In genomic region chr4:147103403-147103946, GRCh38 we compare ENCODE assay signal across 10 cellular contexts.
A peak's percentile ranks its signal among the peaks of the same experiment; 100 is the strongest.
DNase-seq lines count a peak whose midpoint lies in the region; ATAC-seq, FAIRE-seq and TF ChIP-seq lines count a peak whose summit lies in the region.
"Had no signal": no experiment of that assay in that cellular context is flagged by ENCODE, and none has a peak within 500 bp of the region (broad histone marks: within the 10 kb centered on the region; RNA-seq: fewer than 3 reads in every experiment).

No MANE protein-coding gene starts in this region.

- H3K4me3 ChIP-seq in A549 (no peak overlapping the region), PC-9 (no peak overlapping the region)

- no peaks in the 10 kb centered on the region for H3K36me3 ChIP-seq in PC-9 (ENCODE audit: low read depth)

- H3K4me2 ChIP-seq in A549: peak overlapping the region; percentile 22; the same call in 2 of the 3 replicates
- no peak overlapping the region for H3K4me2 ChIP-seq in PC-9

- no peak overlapping the region for H2AFZ ChIP-seq in PC-9

- H3K27me3 ChIP-seq in PC-9 (ENCODE audit: insufficient read depth, low read depth): no peaks in the 10 kb centered on the region

- peak overlapping the region; percentile 27 for H3K27ac Mint-ChIP-seq in nephron progenitor cell
- H3K27ac Mint-ChIP-seq: activated CD8-positive, alpha-beta memory T cell treated with anti-CD3 and anti-CD28 coated beads, Interleukin-2, amount 10 ng/mL, durations not matched to agents 7 days and 5 days had no signal

- TF ChIP-seq EP300 in A549 (IDR thresholded peaks at IDR 0.05): no peak

- TF ChIP-seq POLR2A in A549 (IDR thresholded peaks at IDR 0.05; ENCODE audit: low read length): no peak

- WGBS in A549 (ENCODE audit: missing lambda C conversion rate): 11% methylated on average over 8 of the region's 8 CpGs

- no peaks in the 10 kb centered on the region for H3K27me3 Mint-ChIP-seq in nephron progenitor cell (ENCODE audit: low read depth, poor library complexity)

- H3F3A ChIP-seq in PC-9 (ENCODE audit: insufficient read depth, low read depth): no peaks in the 10 kb centered on the region

- no peak for TF ChIP-seq CTCF in A549 (IDR thresholded peaks at IDR 0.05)
- no peak for TF ChIP-seq CTCF in PC-9 (conservative IDR thresholded peaks at IDR 0.05)
- no peak for TF ChIP-seq CTCF in nephron progenitor cell (IDR thresholded peaks at IDR 0.05)

- POLR2A ChIA-PET in A549 (lab: Yijun Ruan, JAX) (no interaction called here), PC-9 (lab: Charles Lee; ENCODE audit: unreplicated experiment) (no interaction called here)

- no peaks in the 10 kb centered on the region for H3K36me3 Mint-ChIP-seq in nephron progenitor cell (ENCODE audit: low read depth)
- H3K36me3 Mint-ChIP-seq: activated CD8-positive, alpha-beta memory T cell treated with anti-CD3 and anti-CD28 coated beads, Interleukin-2, amount 10 ng/mL, durations not matched to agents 7 days and 5 days had no signal

- H3K27ac ChIP-seq in A549: peak overlapping the region; percentile 8 to 16; a peak in 1 of 6 replicates
- no peak overlapping the region for H3K27ac ChIP-seq in PC-9

- DNase-seq in A549 (ENCODE audit: low read depth in 1 of 2, low spot score in 1 of 2) (peak; percentile 7 to 56), PC-9 (peak; percentile 19 to 38), fibroblast of peridontal ligament (ENCODE audit: extremely low read depth) (peak; percentile 97), nephron progenitor cell (no peak)
- DNase-seq: activated CD8-positive, alpha-beta memory T cell treated with anti-CD3 and anti-CD28 coated beads, Interleukin-2, amount 10 ng/mL, durations not matched to agents 7 days and 5 days; AML-193 had no signal

- no peak for FAIRE-seq in A549 (lab: Jason Lieb, UNC)

- H3K9me3 ChIP-seq in A549 (no peaks in the 10 kb centered on the region), PC-9 (ENCODE audit: insufficient read depth, low read depth) (no peaks in the 10 kb centered on the region)

- peaks cover 16% of the 10 kb centered on the region for H3K4me1 Mint-ChIP-seq in nephron progenitor cell
- H3K4me1 Mint-ChIP-seq: activated CD8-positive, alpha-beta memory T cell treated with anti-CD3 and anti-CD28 coated beads, Interleukin-2, amount 10 ng/mL, durations not matched to agents 7 days and 5 days had no signal

- H4K20me1 ChIP-seq in PC-9 (ENCODE audit: insufficient read depth): no peaks in the 10 kb centered on the region

- no peaks in the 10 kb centered on the region; the same call in 2 of the 3 replicates for H3K4me1 ChIP-seq in A549
- H3K4me1 ChIP-seq in PC-9 (replicated peaks; ENCODE audit: insufficient read depth): no peaks in the 10 kb centered on the region

- intact Hi-C loops in PC-9 (cut with micrococcal nuclease; ENCODE audit: unreplicated experiment): no loop called here

- CTCF ChIA-PET in A549 (lab: Yijun Ruan, JAX) (interaction anchor here (1.0 to 1.4 kb wide), 2 partner anchors 85 to 486 kb away, joined by 3 to 4 read pairs; no protein-coding TSS in a partner anchor), PC-9 (lab: Charles Lee) (no interaction called here)

- ATAC-seq in A549: peak; percentile 81 to 94
- ATAC-seq in HG02678 (IDR thresholded peaks at IDR 0.05; ENCODE audit: unreplicated experiment): no peak
- no peak for ATAC-seq in HG02981 (IDR thresholded peaks at IDR 0.05; ENCODE audit: unreplicated experiment)
- no peak for ATAC-seq in HG03175 (IDR thresholded peaks at IDR 0.05; ENCODE audit: unreplicated experiment)
- no peak for ATAC-seq in GM18873 (IDR thresholded peaks at IDR 0.05; ENCODE audit: low FRiP score, unreplicated experiment)
- ATAC-seq: activated CD8-positive, alpha-beta memory T cell treated with anti-CD3 and anti-CD28 coated beads, Interleukin-2, amount 10 ng/mL, durations not matched to agents 7 days and 5 days had no signal

- no peaks in the 10 kb centered on the region for H3K9me3 Mint-ChIP-seq in nephron progenitor cell

- H3K9me2 ChIP-seq in PC-9 (ENCODE audit: insufficient read depth): no peaks in the 10 kb centered on the region

- H3K79me2 ChIP-seq in PC-9 (ENCODE audit: low read depth): no peaks in the 10 kb centered on the region

- BruUV-seq in PC-9 (replicated peaks; lab: Mats Ljungman, UMichigan): no TSS peak

- no peak for TF ChIP-seq RAD21 in A549 (conservative IDR thresholded peaks at IDR 0.05 in 1 of 2, IDR thresholded peaks at IDR 0.05 in 1 of 2)

- no peak overlapping the region for H3K4me3 Mint-ChIP-seq in nephron progenitor cell
- H3K4me3 Mint-ChIP-seq: activated CD8-positive, alpha-beta memory T cell treated with anti-CD3 and anti-CD28 coated beads, Interleukin-2, amount 10 ng/mL, durations not matched to agents 7 days and 5 days had no signal

TF ChIP-seq in A549, 52 proteins besides CTCF, POLR2A, EP300 and RAD21:
- TF ChIP-seq CHD2 (IDR thresholded peaks at IDR 0.05; ENCODE audit: low read length, partially characterized antibody) (no peak), SMC3 (IDR thresholded peaks at IDR 0.05) (no peak), RFX5 (IDR thresholded peaks at IDR 0.05) (no peak), CBX2 (IDR thresholded peaks at IDR 0.05; ENCODE audit: borderline replicate concordance, low read depth) (no peak), HMGXB4 (CRISPR knock-in tag; IDR thresholded peaks at IDR 0.05; ENCODE audit: borderline replicate concordance) (no peak), ZFP36 (IDR thresholded peaks at IDR 0.05; ENCODE audit: borderline replicate concordance, partially characterized antibody) (no peak), HEYL (CRISPR knock-in tag; IDR thresholded peaks at IDR 0.05) (no peak), USF2 (IDR thresholded peaks at IDR 0.05) (no peak), SREBF2 (IDR thresholded peaks at IDR 0.05) (no peak), RNF2 (IDR thresholded peaks at IDR 0.05; ENCODE audit: borderline replicate concordance, low read depth) (no peak), E2F6 (IDR thresholded peaks at IDR 0.05; ENCODE audit: borderline replicate concordance, low read depth) (no peak), FOSB (CRISPR knock-in tag; IDR thresholded peaks at IDR 0.05) (no peak), RCOR1 (IDR thresholded peaks at IDR 0.05; ENCODE audit: low read depth, low read length) (no peak), TFCP2L1 (CRISPR knock-in tag; IDR thresholded peaks at IDR 0.05) (no peak), HOXB13 (CRISPR knock-in tag; IDR thresholded peaks at IDR 0.05; ENCODE audit: low read depth) (no peak), CEBPB (IDR thresholded peaks at IDR 0.05) (no peak), PBX3 (IDR thresholded peaks at IDR 0.05) (no peak), ZC3H11A (IDR thresholded peaks at IDR 0.05) (no peak), FOSL2 (IDR thresholded peaks at IDR 0.05) (no peak), FOSL2 (CRISPR knock-in tag; IDR thresholded peaks at IDR 0.05) (no peak)
TF ChIP-seq in A549: peak in this region for 0.

Comparison
In these comparisons a context has a peak if more than half of its experiments do, and no peak if none do; other contexts are left out.
1. ATAC-seq: peak in A549 (2 of 2); none in HG02678 (single experiment), HG02981 (single experiment), HG03175 (single experiment) and GM18873 (single experiment).